Comparison of ENCODE assay signal across 28 cellular contexts in the genomic region with DNA sequence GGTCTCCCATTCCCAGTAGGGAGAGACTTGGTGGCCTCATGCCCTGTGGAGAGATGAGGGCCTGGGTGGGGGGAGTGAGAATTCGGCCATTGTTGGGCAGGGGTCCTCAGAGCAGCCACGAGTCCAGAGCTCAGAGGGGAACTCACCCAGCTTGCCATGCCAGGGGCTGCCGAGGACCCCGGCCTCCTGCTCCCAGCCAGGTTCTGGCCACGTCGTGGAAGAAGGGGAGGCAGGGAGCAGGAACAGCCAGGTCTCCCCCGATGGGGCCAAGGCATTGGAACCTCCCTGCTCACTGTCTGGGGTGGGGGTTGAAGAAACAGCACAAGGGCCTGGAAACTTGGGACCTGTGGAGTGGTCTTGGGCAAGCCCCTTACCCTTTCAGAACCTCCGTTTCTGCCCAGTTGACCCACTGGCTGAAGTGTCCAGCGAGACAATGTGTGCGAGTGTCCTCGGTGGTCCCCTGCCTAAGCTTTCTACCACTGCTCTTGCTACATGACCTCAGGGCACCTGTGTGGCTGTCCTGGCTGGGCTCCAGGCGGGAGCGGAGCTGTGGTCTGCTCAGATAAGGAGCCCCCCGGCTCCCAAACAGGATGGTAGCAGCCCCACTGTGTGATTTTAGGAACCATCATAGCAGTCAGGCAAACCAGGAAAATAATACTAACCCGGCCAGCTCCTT.
"Had no signal": no experiment of that assay in that cellular context is flagged by ENCODE, and none has a peak within 500 bp of the region (broad histone marks: within the 10 kb centered on the region; RNA-seq: fewer than 3 reads in every experiment).

No MANE protein-coding gene starts in this region.

- DNase-seq: dorsolateral prefrontal cortex; effector CD4-positive, alpha-beta T cell; foreskin keratinocyte; heart left ventricle; hippocampal formation; left cardiac atrium; mammary epithelial cell; mesendoderm; midbrain; naive thymus-derived CD4-positive, alpha-beta T cell; occipital lobe; right lobe of liver; small intestine; stimulated activated CD4-positive, alpha-beta T cell treated with anti-CD3 and anti-CD28 coated beads, Interleukin-15, amount 100 ng/mL, for 24 hours; stimulated activated CD4-positive, alpha-beta T cell treated with anti-CD3 and anti-CD28 coated beads, Interleukin-4, amount 100 ng/mL, for 1 hour; stimulated activated CD8-positive, alpha-beta memory T cell treated with anti-CD3 and anti-CD28 coated beads, Interleukin-4, amount 100 ng/mL, for 48 hours; stimulated activated naive CD4-positive, alpha-beta T cell; stimulated activated naive CD8-positive, alpha-beta T cell treated with anti-CD3 and anti-CD28 coated beads, Interleukin-15, amount 100 ng/mL, for 72 hours; transverse colon; upper lobe of right lung had no signal

- H3K27ac ChIP-seq: dorsolateral prefrontal cortex, esophagus muscularis mucosa, foreskin keratinocyte, gastroesophageal sphincter, heart left ventricle, left lung, pancreas, right lobe of liver, suprapubic skin, transverse colon, upper lobe of right lung, vagina had no signal

- H3K36me3 ChIP-seq: esophagus muscularis mucosa, gastroesophageal sphincter, heart left ventricle, left lung, pancreas, right lobe of liver, suprapubic skin, transverse colon, upper lobe of right lung, vagina had no signal

- H3K27me3 ChIP-seq: dorsolateral prefrontal cortex, esophagus muscularis mucosa, gastroesophageal sphincter, heart left ventricle, left lung, pancreas, right lobe of liver, suprapubic skin, transverse colon, upper lobe of right lung, vagina had no signal

- ATAC-seq: foreskin keratinocyte; gastroesophageal sphincter; heart left ventricle; left cardiac atrium; left lung; naive thymus-derived CD4-positive, alpha-beta T cell; pancreas; right lobe of liver; stimulated activated naive CD8-positive, alpha-beta T cell treated with anti-CD3 and anti-CD28 coated beads, Interleukin-15, amount 100 ng/mL, for 72 hours; upper lobe of right lung had no signal

- H3K4me1 ChIP-seq: esophagus muscularis mucosa, foreskin keratinocyte, gastroesophageal sphincter, heart left ventricle, left lung, pancreas, suprapubic skin, transverse colon, upper lobe of right lung, vagina had no signal

- FAIRE-seq: colon, islet of Langerhans, pancreas, small intestine had no signal

- H3K9me3 ChIP-seq: esophagus muscularis mucosa, gastroesophageal sphincter, heart left ventricle, left lung, pancreas, right lobe of liver, suprapubic skin, transverse colon, upper lobe of right lung, vagina had no signal

- H3K4me3 ChIP-seq: dorsolateral prefrontal cortex, esophagus muscularis mucosa, gastroesophageal sphincter, heart left ventricle, left lung, pancreas, right lobe of liver, suprapubic skin, transverse colon, upper lobe of right lung, vagina had no signal
